Comparison of ENCODE assay signal across 8 cellular contexts in genomic region chr11:83159901-83160865, GRCh38. TPM values are rescaled to one million over a fixed set of nuclear protein-coding genes. Genes with fewer than 3 reads are reported as not detected.
DNase-seq lines count a peak whose midpoint lies in the region; ATAC-seq and TF ChIP-seq lines count a peak whose summit lies in the region.

No MANE protein-coding gene starts in this region.

- intact Hi-C loops in lower leg skin (cut with DNase I; ENCODE audit: low total_unique reads) = no loop called here
- intact Hi-C loops in upper lobe of right lung (cut with DNase I) = no loop called here

- H3K36me3 ChIP-seq in BJ (ENCODE audit: control insufficient read depth, insufficient read depth, low read length) (peaks cover 3% of the 10 kb centered on the region), HUES6 (ENCODE audit: control insufficient read depth, insufficient read depth, low read length) (peaks cover 52% of the 10 kb centered on the region), upper lobe of right lung (peaks cover 17% of the 10 kb centered on the region)

- DNase-seq in BJ (ENCODE audit: low read depth) (no peak), astrocyte of the spinal cord (ENCODE audit: low read depth, low spot score) (peak; percentile 27), lower leg skin (ENCODE audit: low spot score in 2 of 2) (peak in 1 of 2 donors; percentile 50), upper lobe of right lung (no peak), NCI-H510A (lab: John Stamatoyannopoulos, UW) (no peak)
- no peak for DNase-seq in NK-92 treated with Interleukin-12 subunit alpha and Interleukin-12 subunit beta, amount 100 ng/mL, for 24 hours (lab: John Stamatoyannopoulos, UW)

- TF ChIP-seq CTCF in BJ (IDR thresholded peaks at IDR 0.05; ENCODE audit: insufficient read depth, low read depth, low read length) = no peak
- no peak for TF ChIP-seq CTCF in astrocyte of the spinal cord (IDR thresholded peaks at IDR 0.05; ENCODE audit: low read depth, low read length)
- no peak for TF ChIP-seq CTCF in lower leg skin (IDR thresholded peaks at IDR 0.05)
- no peak for TF ChIP-seq CTCF in upper lobe of right lung (IDR thresholded peaks at IDR 0.05)

- H3K4me1 ChIP-seq in HUES6 (ENCODE audit: control insufficient read depth, insufficient read depth, low read length) (no peaks in the 10 kb centered on the region; the same call in 1 of the 2 replicates), upper lobe of right lung (peaks cover 28% of the 10 kb centered on the region)

- POLR2A ChIA-PET in BJ (lab: Charles Lee) = interaction anchor here (0.7 to 1.2 kb wide), 2 partner anchors 53 to 108 kb away, joined by 10 to 19 read pairs; no protein-coding TSS in a partner anchor

- CTCF ChIA-PET in BJ (lab: Yijun Ruan, JAX) = interaction anchor here (0.6 to 1.7 kb wide), 2 partner anchors 90 to 250 kb away, joined by 3 to 4 read pairs; no protein-coding TSS in a partner anchor

- H3K9me3 ChIP-seq in HUES6 (ENCODE audit: control insufficient read depth, insufficient read depth, low read depth, low read length) (no peaks in the 10 kb centered on the region), upper lobe of right lung (no peaks in the 10 kb centered on the region)

- H3K27ac ChIP-seq in HUES6 (ENCODE audit: low read depth, low read length) = no peak overlapping the region
- H3K27ac ChIP-seq in upper lobe of right lung = no peak overlapping the region

- H3K9ac ChIP-seq in HUES6 (ENCODE audit: low read length) = no peak overlapping the region

- H3K4me3 ChIP-seq in BJ (ENCODE audit: low read depth, low read length) (peak overlapping the region; percentile 92), HUES6 (ENCODE audit: low read depth, low read length) (peak overlapping the region; percentile 98), astrocyte of the spinal cord (ENCODE audit: low read depth, low read length) (peak overlapping the region; percentile 81), lower leg skin (ENCODE audit: low read depth, poor library complexity, severe bottlenecking) (peak overlapping the region; percentile 73), upper lobe of right lung (peak overlapping the region; percentile 90)

- ATAC-seq in upper lobe of right lung = no peak
- ATAC-seq in GM18858 (IDR thresholded peaks at IDR 0.05; ENCODE audit: unreplicated experiment) = no peak

- 11 to 23% methylated on average over 6 of the region's 6 CpGs for WGBS in lower leg skin, 2 donors

- H3K27me3 ChIP-seq in BJ (ENCODE audit: control insufficient read depth, insufficient read depth, low read length) (no peaks in the 10 kb centered on the region), HUES6 (ENCODE audit: control insufficient read depth, insufficient read depth, low read length) (no peaks in the 10 kb centered on the region), upper lobe of right lung (no peaks in the 10 kb centered on the region)

- in situ Hi-C loops in astrocyte of the spinal cord (cut with HindIII; ENCODE audit: low sequenced_read_pairs) = no loop called here

- no peak for TF ChIP-seq POLR2A in lower leg skin (IDR thresholded peaks at IDR 0.05)

RNA-seq across cellular contexts. Expression of gene PCF11, which starts 3.3 kb away (rescaled TPM):
- polyA plus RNA-seq in BJ (2011; rRNA removed) = 14.6 and 23.1 TPM in 2 replicates
- 21.1 and 23.4 TPM in 2 replicates for polyA minus RNA-seq in BJ (2011; rRNA and poly(A)+ RNA removed)
- total RNA-seq in lower leg skin (100 to 1,000 TPM in 3 of 4 donors, 10 to 100 TPM in 1; 91.9 to 137 (median 119) TPM), upper lobe of right lung (54.5 TPM)

RNA-seq across cellular contexts. Expression of gene ANKRD42, which starts 33.3 kb away (rescaled TPM):
- 5.1 and 9.1 TPM in 2 replicates for polyA plus RNA-seq in BJ (2011; rRNA removed)
- polyA minus RNA-seq in BJ (2011; rRNA and poly(A)+ RNA removed) = 4.3 and 4.4 TPM in 2 replicates
- total RNA-seq in lower leg skin (1 to 10 TPM; 7.1 to 9.8 (median 9.0) TPM), upper lobe of right lung (13.0 TPM)
